8 cellular contexts compared by ENCODE assay signal in genomic region chr12:62259993-62260732, GRCh38. TPM values are rescaled to one million over a fixed set of nuclear protein-coding genes. Genes with fewer than 3 reads are reported as not detected.
A peak's percentile ranks its signal among the peaks of the same experiment; 100 is the strongest.
DNase-seq lines count a peak whose midpoint lies in the region; ATAC-seq and TF ChIP-seq lines count a peak whose summit lies in the region.

TSS of gene USP15 (plus strand) at chr12:62260404. CDS start at chr12:62260415, 11 bp downstream.

- TF ChIP-seq CTCF in AG04450 (IDR thresholded peaks at IDR 0.05; ENCODE audit: low read depth, low read length) (peak; percentile 79), activated B cell treated with CpG ODN at 0.5 μM for 24 hours (IDR thresholded peaks at IDR 0.05) (no peak), spleen (IDR thresholded peaks at IDR 0.05 in 8 of 11, conservative IDR thresholded peaks at IDR 0.05 in 3 of 11) (peak; percentile 55 to 88 (median 79))

- H3K4me3 Mint-ChIP-seq in activated B cell treated with CpG ODN at 0.5 μM for 24 hours (peak within 1 kb of the TSS; percentile 100), immature natural killer cell (peak within 1 kb of the TSS; percentile 96 to 100 (median 99))

- DNase-seq in AG04450 (ENCODE audit: low read depth, low spot score) (peak; percentile 93), NCI-H2196 treated with DMSO at 0.1 percent for 48 hours (lab: John Stamatoyannopoulos, UW; ENCODE audit: unreplicated experiment) (peak; percentile 96), activated B cell treated with CpG ODN at 0.5 μM for 24 hours (peak; percentile 95), caudate nucleus (lab: John Stamatoyannopoulos, UW) (peak; percentile 54 to 97 (median 93)), immature natural killer cell (peak; percentile 97 to 98 (median 98)), spleen (peak; percentile 99)

- 0 to 1% (median 0%) methylated on average over 49 to 61 of the region's 61 CpGs for WGBS in spleen, 5 donors

- peaks cover 38 to 85% (median 57%) of the 10 kb centered on the region in 6 donors for H3K4me1 ChIP-seq in spleen

- H3K4me1 Mint-ChIP-seq in activated B cell treated with CpG ODN at 0.5 μM for 24 hours (peaks cover 53% of the 10 kb centered on the region), immature natural killer cell (peaks cover 53 to 61% of the 10 kb centered on the region in 2 donors)

- peak within 1 kb of the TSS; percentile 86 for H3K4me3 ChIP-seq in AG04450 (ENCODE audit: low read depth, low read length)
- peak within 1 kb of the TSS; percentile 84 to 99 (median 94) for H3K4me3 ChIP-seq in spleen

- CTCF ChIA-PET in AG04450 (lab: Charles Lee) (interaction anchor here (0.6 to 2.3 kb wide), 8 partner anchors 8 to 607 kb away, joined by 3 to 15 read pairs (median 4); no protein-coding TSS in a partner anchor), activated B cell treated with CpG ODN at 0.5 μM for 24 hours (lab: Charles Lee) (interaction anchor here (1.0 kb wide), 1 partner anchor 9 kb away, joined by 4 read pairs; no protein-coding TSS in a partner anchor)

- no peaks in the 10 kb centered on the region for H3K9me3 Mint-ChIP-seq in activated B cell treated with CpG ODN at 0.5 μM for 24 hours
- peaks cover 0 to 2% (median 0%) of the 10 kb centered on the region in 6 donors for H3K9me3 Mint-ChIP-seq in immature natural killer cell

- intact Hi-C loops in activated B cell treated with CpG ODN at 0.5 μM for 24 hours (cut with micrococcal nuclease) = loop anchor here (1.0 to 10.0 kb wide), 9 partner anchors 25 to 1962 kb away; partner anchors contain the start of genes KICS2, MON2 and RXYLT1
- intact Hi-C loops in spleen (cut with DNase I; ENCODE audit: low total_unique reads) = no loop called here

- no peaks in the 10 kb centered on the region for H3K27me3 Mint-ChIP-seq in activated B cell treated with CpG ODN at 0.5 μM for 24 hours
- peaks cover 7 to 19% (median 8%) of the 10 kb centered on the region in 3 donors for H3K27me3 Mint-ChIP-seq in immature natural killer cell (ENCODE audit: low read depth in 3 of 3)

- H3K9me3 ChIP-seq in AG04450 (ENCODE audit: control insufficient read depth, insufficient read depth, low read length) = peaks cover 2% of the 10 kb centered on the region; the same call in 1 of the 2 replicates
- H3K9me3 ChIP-seq in spleen = no peaks in the 10 kb centered on the region

- peak within 1 kb of the TSS; percentile 94 for H3K27ac ChIP-seq in AG04450 (ENCODE audit: low read depth, low read length)
- H3K27ac ChIP-seq in caudate nucleus (ENCODE audit: low read depth, low read length) = peak within 1 kb of the TSS; percentile 91
- peak within 1 kb of the TSS; percentile 94 to 99 (median 98) for H3K27ac ChIP-seq in spleen

- H3K27ac Mint-ChIP-seq in activated B cell treated with CpG ODN at 0.5 μM for 24 hours (peak within 1 kb of the TSS; percentile 100), immature natural killer cell (peak within 1 kb of the TSS; percentile 97 to 99 (median 98))

- H3K36me3 Mint-ChIP-seq in activated B cell treated with CpG ODN at 0.5 μM for 24 hours (ENCODE audit: low read depth) = peaks cover 21% of the 10 kb centered on the region
- no peaks in the 10 kb centered on the region for H3K36me3 Mint-ChIP-seq in immature natural killer cell

- POLR2A ChIA-PET in AG04450 (lab: Yijun Ruan, JAX) (interaction anchor here (1.0 to 1.1 kb wide), 2 partner anchors 8 to 91 kb away, joined by 3 to 4 read pairs; no protein-coding TSS in a partner anchor), activated B cell treated with CpG ODN at 0.5 μM for 24 hours (lab: Charles Lee) (interaction anchor here (0.6 to 2.8 kb wide), 9 partner anchors 8 to 343 kb away, joined by 3 to 41 read pairs (median 4); partner anchors contain the start of gene MON2)

- H3K36me3 ChIP-seq in spleen = no peaks in the 10 kb centered on the region

- H3K27me3 ChIP-seq in AG04450 (ENCODE audit: control insufficient read depth, insufficient read depth, low read length) = no peaks in the 10 kb centered on the region
- no peaks in the 10 kb centered on the region for H3K27me3 ChIP-seq in spleen (replicated peaks in 1 of 7)

- peak; percentile 67 for ATAC-seq in GM18870 (IDR thresholded peaks at IDR 0.05; ENCODE audit: unreplicated experiment)
- peak; percentile 78 for ATAC-seq in HG03135 (IDR thresholded peaks at IDR 0.05; ENCODE audit: unreplicated experiment)
- peak; percentile 82 for ATAC-seq in activated B cell treated with CpG ODN at 0.5 μM for 24 hours (ENCODE audit: low read depth)

- peak in 2 of 3 donors; percentile 74 to 80 for TF ChIP-seq POLR2A in spleen (IDR thresholded peaks at IDR 0.05)

RNA-seq across cellular contexts. Expression of gene USP15, which starts in this region (rescaled TPM):
- polyA plus RNA-seq in AG04450 (2011; rRNA removed) (36.9 and 64.4 TPM in 2 replicates), immature natural killer cell (10 to 100 TPM; 40.6 to 69.3 (median 62.0) TPM), spleen (100 to 1,000 TPM in 1 of 3 donors, 10 to 100 TPM in 2; 65.3 to 115 (median 87.1) TPM)
- polyA minus RNA-seq in AG04450 (2011; rRNA and poly(A)+ RNA removed) = 78.2 and 103 TPM in 2 replicates
- total RNA-seq in activated B cell treated with CpG ODN at 0.5 μM for 24 hours (122 and 150 TPM in 2 replicates), spleen (100 to 1,000 TPM; 145 to 288 (median 183) TPM)

Comparison
In these comparisons a context has a peak if more than half of its experiments do, and no peak if none do; other contexts are left out.
1. Peak in every context shown above with its lines: DNase-seq, ATAC-seq, H3K4me3 ChIP-seq and H3K27ac ChIP-seq.